ENCODE assay signal across 1 cellular context in the genomic region with DNA sequence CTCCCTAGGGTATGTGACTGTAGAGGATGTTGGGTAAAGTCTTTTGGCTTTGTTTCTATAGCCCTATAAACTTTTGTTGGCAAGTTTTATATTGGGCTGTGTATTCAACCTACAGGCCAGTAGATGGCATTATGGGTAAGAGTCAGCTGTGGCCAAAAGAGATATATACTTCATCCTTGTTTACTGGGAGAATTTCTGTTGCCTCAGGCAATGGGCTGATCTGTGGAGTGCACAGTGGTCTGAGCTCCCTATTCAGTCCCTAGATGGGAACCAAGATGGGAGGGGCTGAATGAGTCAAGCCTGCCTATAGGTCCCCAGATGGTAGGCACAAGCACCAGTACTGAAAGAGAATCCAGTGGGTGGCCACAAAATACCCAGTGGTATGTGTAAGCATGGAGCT.
TF ChIP-seq lines count a peak whose summit lies in the region.

No MANE protein-coding gene starts in this region.

TF ChIP-seq in GM23338, 12 proteins besides CTCF, POLR2A, EP300 and RAD21 (continued from another document):
- TF ChIP-seq ZNF462 (CRISPR knock-in tag; IDR thresholded peaks at IDR 0.05) (no peak), NANOG (IDR thresholded peaks at IDR 0.05; ENCODE audit: borderline replicate concordance) (no peak), ZNF114 (CRISPR knock-in tag; IDR thresholded peaks at IDR 0.05) (no peak)
TF ChIP-seq in GM23338: peak in this region for 0.
